25 cellular contexts compared by ENCODE assay signal in genomic region chr10:71483871-71484270, GRCh38.
"Had no signal": no experiment of that assay in that cellular context is flagged by ENCODE, and none has a peak within 500 bp of the region (broad histone marks: within the 10 kb centered on the region; RNA-seq: fewer than 3 reads in every experiment).

No MANE protein-coding gene starts in this region.

- H3K4me3 ChIP-seq: pancreas, psoas muscle, skin epidermis, smooth muscle cell, stomach, thoracic aorta, thyroid gland, tibial nerve, upper lobe of left lung, vagina had no signal

- H3K4me2 ChIP-seq: smooth muscle cell had no signal

- H3K27ac ChIP-seq: neutrophil, pancreas, psoas muscle, skin epidermis, stomach, thoracic aorta, thyroid gland, tibial nerve, upper lobe of left lung, vagina had no signal

- ATAC-seq: naive thymus-derived CD4-positive, alpha-beta T cell; natural killer cell; sciatic nerve; stimulated activated effector memory CD8-positive, alpha-beta T cell treated with anti-CD3 and anti-CD28 coated beads, Interleukin-12 subunit alpha, Interleukin-12 subunit beta, amount 100 ng/mL, for 72 hours; stimulated activated naive B cell treated with anti-CD40 and anti-IgM and Interleukin-4, amounts not matched to agents 10 μg/mL and 1 μg/mL and 100 μg/mL, for 72 hours had no signal

- FAIRE-seq: pancreas, urothelium cell line had no signal

- DNase-seq: naive thymus-derived CD4-positive, alpha-beta T cell; natural killer cell; nucleus accumbens; pancreas; psoas muscle; right cardiac atrium; stimulated activated CD4-positive, alpha-beta T cell treated with anti-CD3 and anti-CD28 coated beads, Interleukin-15, amount 100 ng/mL, for 24 hours; stimulated activated CD4-positive, alpha-beta T cell treated with anti-CD3 and anti-CD28 coated beads, Interleukin-2, amount 100 ng/mL, for 24 hours; stimulated activated CD4-positive, alpha-beta T cell treated with anti-CD3 and anti-CD28 coated beads, Interleukin-2, amount 100 ng/mL, for 48 hours; stimulated activated CD4-positive, alpha-beta T cell treated with anti-CD3 and anti-CD28 coated beads, Interleukin-4, amount 100 ng/mL, for 24 hours; stimulated activated naive B cell treated with anti-CD40 and anti-IgM and Interleukin-4, amounts not matched to agents 10 μg/mL and 1 μg/mL and 100 μg/mL, for 72 hours; stimulated activated naive CD4-positive, alpha-beta T cell treated with Interleukin-2 at 50 U/mL for 16 hours; stomach; thyroid gland; trophoblast cell; upper lobe of left lung had no signal

- H3K36me3 ChIP-seq: neutrophil, pancreas, stomach, thoracic aorta, thyroid gland, tibial nerve, upper lobe of left lung, vagina had no signal

- H3K9me3 ChIP-seq: neutrophil, pancreas, thyroid gland, vagina had no signal

- H3K27me3 ChIP-seq: neutrophil, pancreas, thyroid gland, tibial nerve, upper lobe of left lung, vagina had no signal

- H3K4me1 ChIP-seq: pancreas, psoas muscle, stomach, thyroid gland, tibial nerve, upper lobe of left lung, vagina had no signal
